Comparison of ENCODE assay signal across 8 cellular contexts in genomic region chr13:109384491-109385064, GRCh38.
DNase-seq lines count a peak whose midpoint lies in the region; ATAC-seq and TF ChIP-seq lines count a peak whose summit lies in the region.
"Not testable (repeated sequence)": the region's sequence is repeated elsewhere in the genome, so short reads cannot be mapped to it uniquely, and the experiment has no call there.

No MANE protein-coding gene starts in this region.

- H3K27ac ChIP-seq in AG04450 (ENCODE audit: low read depth, low read length); IMR-90 (ENCODE audit: insufficient read depth, low read length): not testable (repeated sequence)
- peak overlapping the region; percentile 61 for H3K27ac ChIP-seq in PC-9

- not testable (repeated sequence) for H3K9me3 Mint-ChIP-seq in osteocyte (ENCODE audit: unreplicated experiment)

- H3K9me3 ChIP-seq in AG04450 (ENCODE audit: control insufficient read depth, insufficient read depth, low read length); IMR-90 (ENCODE audit: control insufficient read depth, insufficient read depth, low read length); PC-9 (ENCODE audit: insufficient read depth, low read depth): not testable (repeated sequence)

- CTCF ChIA-PET in AG04450 (lab: Charles Lee) = interaction anchor here (1.1 to 1.2 kb wide), 2 partner anchors 239 to 423 kb away, joined by 3 read pairs; no protein-coding TSS in a partner anchor
- CTCF ChIA-PET in IMR-90 (lab: Yijun Ruan, JAX) = not testable (repeated sequence)
- CTCF ChIA-PET in PC-9 (lab: Charles Lee) = interaction anchor here (0.6 kb wide), 1 partner anchor 15 kb away, joined by 5 read pairs; no protein-coding TSS in a partner anchor

- H3K4me1 ChIP-seq in IMR-90 (ENCODE audit: control insufficient read depth, insufficient read depth, low read length) = peaks cover 12% of the 10 kb centered on the region
- H3K4me1 ChIP-seq in PC-9 (replicated peaks; ENCODE audit: insufficient read depth) = peaks cover 32% of the 10 kb centered on the region

- DNase-seq in AG04450 (ENCODE audit: low read depth, low spot score) = peak; percentile 68
- peak; percentile 75 for DNase-seq in ELR (ENCODE audit: low read depth)
- DNase-seq in IMR-90 = peak; percentile 92
- not testable (repeated sequence) for DNase-seq in PC-9; osteocyte (ENCODE audit: extremely low spot score, unreplicated experiment)
- peak; percentile 69 for DNase-seq in amniotic epithelial cell (ENCODE audit: low read depth)
- peak; percentile 94 for DNase-seq in choroid plexus epithelial cell (ENCODE audit: low read depth)
- DNase-seq in fibroblast of villous mesenchyme (ENCODE audit: low read depth) = peak; percentile 83

- H3K23ac ChIP-seq in IMR-90 (ENCODE audit: low read depth, low read length) = not testable (repeated sequence)

- not testable (repeated sequence) for H3K9ac ChIP-seq in IMR-90 (ENCODE audit: low read depth, low read length)

- peak overlapping the region; percentile 39 to 67; a peak in 2 of 4 replicates for H4K8ac ChIP-seq in IMR-90 (ENCODE audit: low read depth in 2 of 2, low read length in 2 of 2)

- not testable (repeated sequence) for H2AFZ ChIP-seq in IMR-90 (replicated peaks; ENCODE audit: low read length, poor library complexity); PC-9

- not testable (repeated sequence) for H2AK9ac ChIP-seq in IMR-90 (replicated peaks; ENCODE audit: low read depth, low read length, poor library complexity)

- H3K4me3 ChIP-seq in AG04450 (ENCODE audit: low read depth, low read length); IMR-90 (ENCODE audit: insufficient read depth, low read depth, low read length); PC-9; choroid plexus epithelial cell (ENCODE audit: low read depth, low read length); fibroblast of villous mesenchyme (ENCODE audit: low read depth, low read length): not testable (repeated sequence)

- not testable (repeated sequence) for H3K4me3 Mint-ChIP-seq in osteocyte (ENCODE audit: unreplicated experiment)

- peak overlapping the region; percentile 84 for H2BK20ac ChIP-seq in IMR-90 (ENCODE audit: low read depth, low read length)

- not testable (repeated sequence) for H3K27me3 Mint-ChIP-seq in osteocyte (ENCODE audit: unreplicated experiment)

- H3K4me2 ChIP-seq in IMR-90 (ENCODE audit: low read depth, low read length) = not testable (repeated sequence)
- peak overlapping the region; percentile 22 for H3K4me2 ChIP-seq in PC-9

- H3K27ac Mint-ChIP-seq in osteocyte (ENCODE audit: unreplicated experiment) = peak overlapping the region; percentile 66

- TF ChIP-seq CTCF in AG04450 (IDR thresholded peaks at IDR 0.05; ENCODE audit: low read depth, low read length); IMR-90 (conservative IDR thresholded peaks at IDR 0.05; ENCODE audit: low read depth, low read length); PC-9 (conservative IDR thresholded peaks at IDR 0.05); choroid plexus epithelial cell (conservative IDR thresholded peaks at IDR 0.05; ENCODE audit: low read depth, low read length); fibroblast of villous mesenchyme (IDR thresholded peaks at IDR 0.05; ENCODE audit: insufficient read depth, low read depth, low read length); osteocyte (IDR thresholded peaks at IDR 0.05): not testable (repeated sequence)

- intact Hi-C loops in IMR-90 (cut with micrococcal nuclease) = loop anchor here (2.0 kb wide), 1 partner anchor 236 kb away; no protein-coding TSS in a partner anchor
- intact Hi-C loops in PC-9 (cut with micrococcal nuclease; ENCODE audit: unreplicated experiment) = loop anchor here (10.0 kb wide), 1 partner anchor 420 kb away; no protein-coding TSS in a partner anchor

- H3K9me2 ChIP-seq in PC-9 (ENCODE audit: insufficient read depth) = not testable (repeated sequence)

- not testable (repeated sequence) for H4K20me1 ChIP-seq in IMR-90 (ENCODE audit: insufficient read depth, low read length); PC-9 (ENCODE audit: insufficient read depth)

- not testable (repeated sequence) for H3K79me1 ChIP-seq in IMR-90 (ENCODE audit: low read depth in 1 of 2, low read length in 2 of 2)

- H2BK120ac ChIP-seq in IMR-90 (ENCODE audit: low read depth, low read length) = peak overlapping the region; percentile 81

- TF ChIP-seq RAD21 in IMR-90 (IDR thresholded peaks at IDR 0.05; ENCODE audit: low read length) = not testable (repeated sequence)

- POLR2A ChIA-PET in AG04450 (lab: Yijun Ruan, JAX) (interaction anchor here (0.7 kb wide), 2 partner anchors 229 to 384 kb away, joined by 3 to 8 read pairs; no protein-coding TSS in a partner anchor), IMR-90 (lab: Charles Lee; ENCODE audit: unreplicated experiment) (interaction anchor here (0.7 kb wide), 1 partner anchor 40 kb away, joined by 12 read pairs; no protein-coding TSS in a partner anchor), PC-9 (lab: Charles Lee; ENCODE audit: unreplicated experiment) (interaction anchor here (0.6 to 1.2 kb wide), 2 partner anchors 111 to 120 kb away, joined by 3 to 11 read pairs; no protein-coding TSS in a partner anchor)

- peaks cover 17% of the 10 kb centered on the region for H3F3A ChIP-seq in PC-9 (ENCODE audit: insufficient read depth, low read depth)

- H3K56ac ChIP-seq in IMR-90 (ENCODE audit: extremely low read depth, insufficient read depth, low read length) = not testable (repeated sequence)

- not testable (repeated sequence) for H4K5ac ChIP-seq in IMR-90 (ENCODE audit: low read depth, low read length)

- H3K79me2 ChIP-seq in PC-9 (ENCODE audit: low read depth) = not testable (repeated sequence)

- H3K4ac ChIP-seq in IMR-90 (ENCODE audit: low read depth, low read length) = peak overlapping the region; percentile 85

- peak overlapping the region; percentile 50 for H2AK5ac ChIP-seq in IMR-90 (ENCODE audit: low read depth, low read length)

- H3K14ac ChIP-seq in IMR-90 (replicated peaks; ENCODE audit: low read depth, low read length) = not testable (repeated sequence)

- 0% methylated on average over 1 of the region's 6 CpGs; no CpG with 5 or more reads in 1 of the 2 experiments for WGBS in IMR-90 (ENCODE audit: extremely low coverage in 2 of 2, insufficient read length in 1 of 2), 2 experiments

- ATAC-seq in IMR-90 (ENCODE audit: low read depth) = 0 out of 2 replicates have a peak, but pooled peaks have one; percentile 18

- H4K91ac ChIP-seq in IMR-90 (ENCODE audit: insufficient read depth, low read depth, low read length) = peak overlapping the region; percentile 80

- not testable (repeated sequence) for H3K9me1 ChIP-seq in IMR-90 (ENCODE audit: insufficient read depth, low read length)

- H3K36me3 ChIP-seq in IMR-90 (ENCODE audit: control insufficient read depth, insufficient read depth, low read length); PC-9 (ENCODE audit: low read depth): not testable (repeated sequence)

- H3K18ac ChIP-seq in IMR-90 (ENCODE audit: low read depth, low read length) = peak overlapping the region; percentile 50; the same call in 1 of the 2 replicates

- TF ChIP-seq POLR2A in IMR-90 (IDR thresholded peaks at IDR 0.05; ENCODE audit: low read depth, low read length) = not testable (repeated sequence)

- in situ Hi-C loops in IMR-90 (cut with MboI; ENCODE audit: low sequenced_read_pairs) = not testable (repeated sequence)

- peak overlapping the region; percentile 70 for H2BK5ac ChIP-seq in IMR-90 (ENCODE audit: low read depth, low read length, poor library complexity, severe bottlenecking)

- H3K27me3 ChIP-seq in AG04450 (ENCODE audit: control insufficient read depth, insufficient read depth, low read length); IMR-90 (ENCODE audit: control insufficient read depth, insufficient read depth, low read length); PC-9 (ENCODE audit: insufficient read depth, low read depth): not testable (repeated sequence)

- BruUV-seq in IMR-90 (replicated peaks; lab: Mats Ljungman, UMichigan); PC-9 (replicated peaks; lab: Mats Ljungman, UMichigan): not testable (repeated sequence)

- H3K4me1 Mint-ChIP-seq in osteocyte (ENCODE audit: unreplicated experiment) = peaks cover 50% of the 10 kb centered on the region

- H3K36me3 Mint-ChIP-seq in osteocyte (ENCODE audit: unreplicated experiment) = not testable (repeated sequence)

- dilution Hi-C loops in IMR-90 (cut with HindIII; ENCODE audit: low sequenced_read_pairs, unreplicated experiment) = not testable (repeated sequence)

- 0 out of 3 replicates have a peak overlapping the region, but pooled peaks have one; percentile 20 for H2BK15ac ChIP-seq in IMR-90 (ENCODE audit: low read depth, low read length)

TF ChIP-seq in IMR-90, 13 proteins besides CTCF, POLR2A, EP300 and RAD21:
- peak; percentile 68 for TF ChIP-seq CEBPB (IDR thresholded peaks at IDR 0.05; ENCODE audit: low read depth, low read length)
- 0 out of 2 replicates have a peak, but pooled peaks have one; percentile 1 for TF ChIP-seq MAFK (IDR thresholded peaks at IDR 0.05; ENCODE audit: low read depth, low read length)
